ENCODE assay signal across 2 cellular contexts in the genomic region with DNA sequence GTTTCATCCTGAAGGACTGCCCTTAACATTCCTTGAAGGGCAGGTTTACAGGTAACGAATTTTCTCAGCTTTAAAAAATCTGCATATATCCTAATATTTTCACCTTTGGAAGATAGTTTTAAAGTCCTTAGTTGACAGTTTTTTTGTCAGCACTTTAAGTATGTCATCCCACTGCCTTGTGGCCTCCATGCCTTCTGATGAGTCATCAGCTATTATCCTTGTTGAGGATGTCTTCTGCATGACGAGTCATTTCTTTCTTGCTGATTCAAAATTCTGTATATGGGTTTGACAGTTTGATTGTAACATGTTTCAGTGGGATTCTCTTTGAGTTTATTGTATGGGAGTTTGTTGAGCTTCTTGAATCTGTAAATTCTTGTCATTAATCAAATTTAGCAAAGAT.
TF ChIP-seq lines count a peak whose summit lies in the region.

No MANE protein-coding gene starts in this region.

TF ChIP-seq in IMR-90, 13 proteins besides CTCF, POLR2A, EP300 and RAD21 (continued from another document):
- TF ChIP-seq MAFK (IDR thresholded peaks at IDR 0.05; ENCODE audit: low read depth, low read length): peak; percentile 97
- TF ChIP-seq RFX5 (IDR thresholded peaks at IDR 0.05; ENCODE audit: low read depth, low read length): no peak

TF ChIP-seq in K562, 482 proteins besides CTCF, POLR2A, EP300 and RAD21 (continued from another document and continues in another):
- TF ChIP-seq, protein P1, sequence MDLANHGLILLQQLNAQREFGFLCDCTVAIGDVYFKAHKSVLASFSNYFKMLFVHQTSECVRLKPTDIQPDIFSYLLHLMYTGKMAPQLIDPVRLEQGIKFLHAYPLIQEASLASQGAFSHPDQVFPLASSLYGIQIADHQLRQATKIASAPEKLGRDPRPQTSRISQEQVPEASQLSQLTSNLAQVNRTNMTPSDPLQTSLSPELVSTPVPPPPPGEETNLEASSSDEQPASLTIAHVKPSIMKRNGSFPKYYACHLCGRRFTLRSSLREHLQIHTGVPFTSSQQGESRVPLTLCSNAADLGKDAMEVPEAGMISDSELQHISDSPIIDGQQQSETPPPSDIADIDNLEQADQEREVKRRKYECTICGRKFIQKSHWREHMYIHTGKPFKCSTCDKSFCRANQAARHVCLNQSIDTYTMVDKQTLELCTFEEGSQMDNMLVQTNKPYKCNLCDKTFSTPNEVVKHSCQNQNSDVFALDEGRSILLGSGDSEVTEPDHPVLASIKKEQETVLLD (IDR thresholded peaks at IDR 0.05): no peak
- peak; percentile 90 for TF ChIP-seq ZNF316 (IDR thresholded peaks at IDR 0.05)
- no peak for TF ChIP-seq NR2C1 (IDR thresholded peaks at IDR 0.05)
- no peak for TF ChIP-seq NR2C1 (tag; IDR thresholded peaks at IDR 0.05)
- TF ChIP-seq ZNF592 (IDR thresholded peaks at IDR 0.05): no peak
- TF ChIP-seq, protein P2, sequence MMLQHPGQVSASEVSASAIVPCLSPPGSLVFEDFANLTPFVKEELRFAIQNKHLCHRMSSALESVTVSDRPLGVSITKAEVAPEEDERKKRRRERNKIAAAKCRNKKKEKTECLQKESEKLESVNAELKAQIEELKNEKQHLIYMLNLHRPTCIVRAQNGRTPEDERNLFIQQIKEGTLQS (IDR thresholded peaks at IDR 0.05): peak; percentile 83
- TF ChIP-seq, protein P2 (CRISPR knock-in tag; conservative IDR thresholded peaks at IDR 0.05): no peak
- no peak for TF ChIP-seq FOS (IDR thresholded peaks at IDR 0.05; ENCODE audit: extremely low read depth, insufficient read length)
- no peak for TF ChIP-seq FOXO4 (CRISPR knock-in tag; IDR thresholded peaks at IDR 0.05)
- TF ChIP-seq C11orf30 (IDR thresholded peaks at IDR 0.05; ENCODE audit: low read depth): peak; percentile 82
- TF ChIP-seq CBX3 (IDR thresholded peaks at IDR 0.05; ENCODE audit: borderline replicate concordance in 1 of 2, low read length in 2 of 2): no peak
- TF ChIP-seq JUN (IDR thresholded peaks at IDR 0.05; ENCODE audit: borderline replicate concordance, low read depth, low read length): no peak
- no peak for TF ChIP-seq JUN (CRISPR knock-in tag; IDR thresholded peaks at IDR 0.05; ENCODE audit: borderline replicate concordance)
- peak; percentile 91 for TF ChIP-seq MAFG (tag; conservative IDR thresholded peaks at IDR 0.05)
- TF ChIP-seq TSHZ1 (CRISPR knock-in tag; IDR thresholded peaks at IDR 0.05): no peak
- no peak for TF ChIP-seq IFI16 (CRISPR knock-in tag; IDR thresholded peaks at IDR 0.05)
- no peak for TF ChIP-seq NONO (IDR thresholded peaks at IDR 0.05; ENCODE audit: low read depth in 2 of 2, low read length in 1 of 2)
- no peak for TF ChIP-seq FOXJ2 (tag; IDR thresholded peaks at IDR 0.05)
- no peak for TF ChIP-seq NUFIP1 (IDR thresholded peaks at IDR 0.05; ENCODE audit: partially characterized antibody)
- TF ChIP-seq NKRF (IDR thresholded peaks at IDR 0.05; ENCODE audit: borderline replicate concordance): no peak
- no peak for TF ChIP-seq PPARD (CRISPR knock-in tag; IDR thresholded peaks at IDR 0.05)
- TF ChIP-seq RREB1 (CRISPR knock-in tag; IDR thresholded peaks at IDR 0.05): no peak
- no peak for TF ChIP-seq CCNT2 (IDR thresholded peaks at IDR 0.05; ENCODE audit: borderline replicate concordance, extremely low read depth, insufficient read length, low read depth, low read length)
- TF ChIP-seq ZNF239 (CRISPR knock-in tag; IDR thresholded peaks at IDR 0.05): no peak
- no peak for TF ChIP-seq PCBP2 (IDR thresholded peaks at IDR 0.05; ENCODE audit: low read depth, low read length, poor library complexity, severe bottlenecking)
- no peak for TF ChIP-seq GATA2 (CRISPR knock-in tag; IDR thresholded peaks at IDR 0.05)
- no peak for TF ChIP-seq ZNF707 (CRISPR knock-in tag; conservative IDR thresholded peaks at IDR 0.05)
- TF ChIP-seq JUND (IDR thresholded peaks at IDR 0.05; ENCODE audit: borderline replicate concordance, low read depth, low read length): peak; percentile 58; the same call in 1 of the 2 replicates
- peak; percentile 85; the same call in 2 of the 3 replicates for TF ChIP-seq JUND (tag; IDR thresholded peaks at IDR 0.05; ENCODE audit: borderline replicate concordance, low read depth, low read length)
- TF ChIP-seq SMARCA4 (IDR thresholded peaks at IDR 0.05): no peak
- TF ChIP-seq CBX8 (IDR thresholded peaks at IDR 0.05; ENCODE audit: borderline replicate concordance, extremely low read depth, low read depth, low read length, poor library complexity, severe bottlenecking): no peak
- no peak for TF ChIP-seq MYBL2 (IDR thresholded peaks at IDR 0.05; ENCODE audit: low read depth)
- TF ChIP-seq MYBL2 (CRISPR knock-in tag; IDR thresholded peaks at IDR 0.05; ENCODE audit: borderline replicate concordance): no peak
- no peak for TF ChIP-seq NFRKB (IDR thresholded peaks at IDR 0.05; ENCODE audit: low read depth)
- TF ChIP-seq, protein P3, sequence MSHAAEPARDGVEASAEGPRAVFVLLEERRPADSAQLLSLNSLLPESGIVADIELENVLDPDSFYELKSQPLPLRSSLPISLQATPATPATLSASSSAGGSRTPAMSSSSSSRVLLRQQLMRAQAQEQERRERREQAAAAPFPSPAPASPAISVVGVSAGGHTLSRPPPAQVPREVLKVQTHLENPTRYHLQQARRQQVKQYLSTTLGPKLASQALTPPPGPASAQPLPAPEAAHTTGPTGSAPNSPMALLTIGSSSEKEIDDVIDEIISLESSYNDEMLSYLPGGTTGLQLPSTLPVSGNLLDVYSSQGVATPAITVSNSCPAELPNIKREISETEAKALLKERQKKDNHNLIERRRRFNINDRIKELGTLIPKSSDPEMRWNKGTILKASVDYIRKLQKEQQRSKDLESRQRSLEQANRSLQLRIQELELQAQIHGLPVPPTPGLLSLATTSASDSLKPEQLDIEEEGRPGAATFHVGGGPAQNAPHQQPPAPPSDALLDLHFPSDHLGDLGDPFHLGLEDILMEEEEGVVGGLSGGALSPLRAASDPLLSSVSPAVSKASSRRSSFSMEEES (CRISPR knock-in tag; IDR thresholded peaks at IDR 0.05): no peak
- no peak for TF ChIP-seq CHD1 (IDR thresholded peaks at IDR 0.05; ENCODE audit: low read length)
- no peak for TF ChIP-seq TARDBP (IDR thresholded peaks at IDR 0.05)
- TF ChIP-seq SMARCE1 (IDR thresholded peaks at IDR 0.05): no peak
